Comparison of ENCODE assay signal across 9 cellular contexts in genomic region chr2:9814129-9814868, GRCh38. TPM values are rescaled to one million over a fixed set of nuclear protein-coding genes. Genes with fewer than 3 reads are reported as not detected.
DNase-seq lines count a peak whose midpoint lies in the region; ATAC-seq, FAIRE-seq and TF ChIP-seq lines count a peak whose summit lies in the region.
"Had no signal": no experiment of that assay in that cellular context is flagged by ENCODE, and none has a peak within 500 bp of the region (broad histone marks: within the 10 kb centered on the region; RNA-seq: fewer than 3 reads in every experiment).

No MANE protein-coding gene starts in this region.

- H3K9me3 ChIP-seq in HepG2 (ENCODE audit: low read length): no peaks in the 10 kb centered on the region
- no peaks in the 10 kb centered on the region for H3K9me3 ChIP-seq in vagina

- H3K79me2 ChIP-seq in HepG2 (ENCODE audit: insufficient read depth, low read length): no peaks in the 10 kb centered on the region

- H3K4me1 ChIP-seq in HepG2 (ENCODE audit: insufficient read depth, low read length) (peaks cover 23% of the 10 kb centered on the region; the same call in 1 of the 2 replicates), vagina (peaks cover 18% of the 10 kb centered on the region)

- H3K4me2 ChIP-seq in HepG2 (ENCODE audit: low read depth, low read length): peak overlapping the region; percentile 86

- no peak for FAIRE-seq in HepG2 (lab: Jason Lieb, UNC)

- TF ChIP-seq CTCF in brain microvascular endothelial cell (IDR thresholded peaks at IDR 0.05; ENCODE audit: low read depth, low read length, missing control alignments) (no peak), HepG2 (CRISPR knock-in tag; IDR thresholded peaks at IDR 0.05) (no peak), vagina (IDR thresholded peaks at IDR 0.05) (peak in 2 of 3 experiments; percentile 4 to 11)

- ATAC-seq in Right ventricle myocardium superior (ENCODE audit: poor library complexity): peak; percentile 7
- ATAC-seq in Right ventricle myocardium inferior: no peak
- peak; percentile 18 for ATAC-seq in HepG2
- no peak for ATAC-seq in activated T-cell treated with anti-CD3 and anti-CD28 coated beads, Interleukin-2, amount 50 U/mL, for 72 hours (replicated peaks in 1 of 2)

- H4K20me1 ChIP-seq in HepG2 (ENCODE audit: insufficient read depth, low read length): no peaks in the 10 kb centered on the region

- no peak overlapping the region for H3K27ac ChIP-seq in brain microvascular endothelial cell
- H3K27ac ChIP-seq in HepG2 (ENCODE audit: extremely low read length, insufficient read depth, low read length): no peak overlapping the region
- H3K27ac ChIP-seq in vagina: peak overlapping the region; percentile 43

- intact Hi-C loops in Right ventricle myocardium superior (cut with DNase I): loop anchor here (5.0 kb wide), 2 partner anchors 233 to 283 kb away; no protein-coding TSS in a partner anchor
- intact Hi-C loops in Right ventricle myocardium inferior (cut with DNase I): loop anchor here (5.0 to 10.0 kb wide), 3 partner anchors 233 to 621 kb away; no protein-coding TSS in a partner anchor
- intact Hi-C loops in HepG2 (cut with micrococcal nuclease; ENCODE audit: unreplicated experiment): loop anchor here (1.0 to 5.0 kb wide), 2 partner anchors 138 to 234 kb away; partner anchors contain the start of gene GRHL1
- intact Hi-C loops in vagina (cut with DNase I): loop anchor here (5.0 kb wide), 1 partner anchor 233 kb away; no protein-coding TSS in a partner anchor

- no TSS peak for BruUV-seq in HepG2 (replicated peaks; lab: Mats Ljungman, UMichigan)

- no peak for TF ChIP-seq EP300 in HepG2 (IDR thresholded peaks at IDR 0.05; ENCODE audit: low read depth in 2 of 2, low read length in 2 of 2)
- no peak for TF ChIP-seq EP300 in HepG2 (CRISPR knock-in tag; IDR thresholded peaks at IDR 0.05; ENCODE audit: borderline replicate concordance)

- DNase-seq in Right ventricle myocardium superior: peak; percentile 28
- no peak for DNase-seq in Right ventricle myocardium inferior (ENCODE audit: missing footprints)
- no peak for DNase-seq in brain microvascular endothelial cell
- no peak for DNase-seq in HepG2 (ENCODE audit: low spot score)
- peak; percentile 81 to 84 for DNase-seq in vagina (ENCODE audit: extremely low spot score in 2 of 2)
- no peak for DNase-seq in hepatic stellate cell (ENCODE audit: low spot score)
- no peak for DNase-seq in activated T-cell treated with anti-CD3 and anti-CD28 coated beads, Interleukin-2, amount 50 U/mL, for 72 hours
- DNase-seq in NCI-H2107 treated with DMSO at 0.1 percent for 48 hours (lab: John Stamatoyannopoulos, UW; ENCODE audit: unreplicated experiment): no peak
- DNase-seq: NCI-H524 treated with DMSO at 0.1 percent for 48 hours had no signal

- H3K36me3 ChIP-seq in brain microvascular endothelial cell (replicated peaks) (no peaks in the 10 kb centered on the region), HepG2 (replicated peaks in 1 of 2; ENCODE audit: control insufficient read depth in 1 of 2, insufficient read depth in 2 of 2, low read length in 2 of 2) (no peaks in the 10 kb centered on the region), vagina (no peaks in the 10 kb centered on the region)

- no peak overlapping the region for H3K4me3 Mint-ChIP-seq in activated T-cell treated with anti-CD3 and anti-CD28 coated beads, Interleukin-2, amount 50 U/mL, for 72 hours

- TF ChIP-seq POLR2A in HepG2 (IDR thresholded peaks at IDR 0.05; ENCODE audit: insufficient read depth in 1 of 2, low read depth in 2 of 2, low read length in 2 of 2): no peak
- TF ChIP-seq POLR2A in vagina (IDR thresholded peaks at IDR 0.05): no peak

- H3K9ac ChIP-seq in HepG2 (ENCODE audit: insufficient read depth, low read depth, low read length): no peak overlapping the region

- no peak overlapping the region for H3K27ac Mint-ChIP-seq in activated T-cell treated with anti-CD3 and anti-CD28 coated beads, Interleukin-2, amount 50 U/mL, for 72 hours

- H3K27me3 ChIP-seq in brain microvascular endothelial cell (replicated peaks): no peaks in the 10 kb centered on the region
- H3K27me3 ChIP-seq in HepG2 (ENCODE audit: control insufficient read depth in 1 of 2, insufficient read depth in 2 of 2, low read length in 2 of 2): peaks cover 7 to 66% of the 10 kb centered on the region in 2 experiments; a peak in 4 of 5 replicates
- H3K27me3 ChIP-seq in vagina: no peaks in the 10 kb centered on the region

- in situ Hi-C loops in brain microvascular endothelial cell (cut with HindIII; ENCODE audit: low pct_ligation_motif_present, low sequenced_read_pairs): loop anchor here (10.0 kb wide), 1 partner anchor 231 kb away; the partner anchor contains the start of gene KLF11
- in situ Hi-C loops in HepG2 (cut with HindIII; ENCODE audit: extremely low pct_ligation_motif_present, low pct_unique_long_range_greater_than_20kb): loop anchor here (25.0 kb wide), 1 partner anchor 623 kb away; the partner anchor contains the start of gene ODC1

- POLR2A ChIA-PET in HepG2 (lab: Yijun Ruan, JAX): interaction anchor here (2.7 kb wide), 1 partner anchor 30 kb away, joined by 11 read pairs; the partner anchor contains the start of gene TAF1B

- peaks cover 7% of the 10 kb centered on the region for H3K27me3 Mint-ChIP-seq in activated T-cell treated with anti-CD3 and anti-CD28 coated beads, Interleukin-2, amount 50 U/mL, for 72 hours (ENCODE audit: low read depth)

- H2AFZ ChIP-seq in HepG2 (ENCODE audit: low read length): no peak overlapping the region

- WGBS in HepG2 (ENCODE audit: low lambda C conversion rate): 34% methylated on average over 24 of the region's 24 CpGs

- peaks cover 6% of the 10 kb centered on the region for H3K4me1 Mint-ChIP-seq in activated T-cell treated with anti-CD3 and anti-CD28 coated beads, Interleukin-2, amount 50 U/mL, for 72 hours (ENCODE audit: low read depth)

- peak overlapping the region; percentile 24 for H3K4me3 ChIP-seq in brain microvascular endothelial cell (ENCODE audit: low read depth, low read length)
- H3K4me3 ChIP-seq in HepG2 (replicated peaks in 1 of 3; ENCODE audit: insufficient read depth in 1 of 3, low read depth in 2 of 3, low read length in 3 of 3): peak overlapping the region; percentile 11 to 60 (median 32); a peak in 2 of 6 replicates
- no peak overlapping the region for H3K4me3 ChIP-seq in vagina

- no peak for TF ChIP-seq RAD21 in HepG2 (CRISPR knock-in tag; IDR thresholded peaks at IDR 0.05)

- no peaks in the 10 kb centered on the region for H3K36me3 Mint-ChIP-seq in activated T-cell treated with anti-CD3 and anti-CD28 coated beads, Interleukin-2, amount 50 U/mL, for 72 hours (ENCODE audit: insufficient read depth in 2 of 2)

- H3K9me3 Mint-ChIP-seq in activated T-cell treated with anti-CD3 and anti-CD28 coated beads, Interleukin-2, amount 50 U/mL, for 72 hours: no peaks in the 10 kb centered on the region

- CTCF ChIA-PET in HepG2 (lab: Yijun Ruan, JAX; ENCODE audit: low intra/inter-chr PET ratio, low total read pairs): interaction anchor here (1.0 to 2.9 kb wide), 3 partner anchors 214 to 284 kb away, joined by 3 to 18 read pairs (median 4); no protein-coding TSS in a partner anchor

TF ChIP-seq in HepG2, 621 proteins besides CTCF, POLR2A, EP300 and RAD21 (continues in another document):
- TF ChIP-seq MIER3 (CRISPR knock-in tag; IDR thresholded peaks at IDR 0.05; ENCODE audit: borderline replicate concordance) (0 out of 2 replicates have a peak, but pooled peaks have one; percentile 5), SALL2 (CRISPR knock-in tag; IDR thresholded peaks at IDR 0.05) (0 out of 2 replicates have a peak, but pooled peaks have one; percentile 46), SAP130 (CRISPR knock-in tag; IDR thresholded peaks at IDR 0.05; ENCODE audit: low read depth) (no peak), CENPX (CRISPR knock-in tag; IDR thresholded peaks at IDR 0.05) (no peak)
- TF ChIP-seq, protein P1, sequence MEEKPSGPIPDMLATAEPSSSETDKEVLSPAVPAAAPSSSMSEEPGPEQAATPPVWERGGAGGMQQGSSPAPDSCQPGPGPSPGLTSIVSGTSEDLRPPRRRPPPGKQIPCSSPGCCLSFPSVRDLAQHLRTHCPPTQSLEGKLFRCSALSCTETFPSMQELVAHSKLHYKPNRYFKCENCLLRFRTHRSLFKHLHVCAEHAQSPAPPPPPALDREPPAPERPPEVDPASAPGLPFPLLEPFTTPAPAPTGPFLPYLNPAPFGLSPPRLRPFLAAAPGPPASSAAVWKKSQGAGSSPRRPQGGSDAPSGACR (CRISPR knock-in tag; IDR thresholded peaks at IDR 0.05): no peak

RNA-seq across cellular contexts. Expression of gene TAF1B, which starts 29.0 kb away (rescaled TPM):
- total RNA-seq in Right ventricle myocardium superior: 6.1 TPM
- 6.3 TPM for total RNA-seq in Right ventricle myocardium inferior
- 27.7 and 34.0 TPM in 2 replicates for total RNA-seq in HepG2 (2016; rRNA removed; fragmentation: Illumina TruSeq; extraction: Trizol)
- 6.1 and 6.8 TPM in 2 replicates for total RNA-seq in HepG2 (2016; cell fraction: cytosol; rRNA removed; fragmentation: Illumina TruSeq; extraction: Trizol; ENCODE audit: low read depth)
- 26.3 and 35.7 TPM in 2 replicates for total RNA-seq in HepG2 (2016; cell fraction: insoluble cytoplasmic fraction; rRNA removed; fragmentation: Illumina TruSeq; extraction: Trizol)
- total RNA-seq in HepG2 (2016; cell fraction: membrane; rRNA removed; fragmentation: Illumina TruSeq; extraction: Trizol): 10.3 and 12.6 TPM in 2 replicates
- 33.1 and 35.1 TPM in 2 replicates for total RNA-seq in HepG2 (2016; cell fraction: nucleus; rRNA removed; fragmentation: Illumina TruSeq; extraction: Trizol)
- 10.7 and 13.3 TPM in 2 replicates for polyA plus RNA-seq in HepG2 (2011; rRNA removed)
- polyA plus RNA-seq in HepG2 (2011; cell fraction: cytosol; rRNA removed): 4.8 and 6.4 TPM in 2 replicates
- 6.6 and 9.5 TPM in 2 replicates for polyA plus RNA-seq in HepG2 (2011; cell fraction: nucleus; rRNA removed)
- polyA plus RNA-seq in HepG2 (2012): 8.9 and 14.8 TPM in 2 replicates
- polyA plus RNA-seq in HepG2 (2016; cell fraction: cytosol; fragmentation: Illumina TruSeq; extraction: Trizol; ENCODE audit: low read depth): 3.0 and 3.3 TPM in 2 replicates
- 30.6 and 33.2 TPM in 2 replicates for polyA plus RNA-seq in HepG2 (2016; cell fraction: insoluble cytoplasmic fraction; fragmentation: Illumina TruSeq; extraction: Trizol; ENCODE audit: low read depth)
- 4.6 and 6.3 TPM in 2 replicates for polyA plus RNA-seq in HepG2 (2016; cell fraction: membrane; fragmentation: Illumina TruSeq; extraction: Trizol; ENCODE audit: low read depth)
- polyA plus RNA-seq in HepG2 (2016; cell fraction: nucleus; fragmentation: Illumina TruSeq; extraction: Trizol; ENCODE audit: insufficient read depth, low read depth): 20.1 and 24.0 TPM in 2 replicates
- polyA minus RNA-seq in HepG2 (2011; rRNA and poly(A)+ RNA removed; ENCODE audit: low replicate concordance): 9.4 and 16.3 TPM in 2 replicates
- 14.0 and 16.2 TPM in 2 replicates for polyA minus RNA-seq in HepG2 (2011; cell fraction: cytosol; rRNA and poly(A)+ RNA removed)
- 90.8 and 101 TPM in 2 replicates for polyA minus RNA-seq in HepG2 (2011; cell fraction: nucleus; rRNA and poly(A)+ RNA removed)
- 20.1 TPM for total RNA-seq in vagina
- 10 to 100 TPM; 17.8 to 23.7 TPM for total RNA-seq in activated T-cell treated with anti-CD3 and anti-CD28 coated beads, Interleukin-2, amount 50 U/mL, for 72 hours

Comparison
In these comparisons a context has a peak if more than half of its experiments do, and no peak if none do; other contexts are left out.
1. ATAC-seq: peak in Right ventricle myocardium superior (single experiment) and HepG2 (single experiment); none in Right ventricle myocardium inferior (single experiment) and activated T-cell treated with anti-CD3 and anti-CD28 coated beads, Interleukin-2, amount 50 U/mL, for 72 hours (0 of 2).
2. DNase-seq: peak in Right ventricle myocardium superior (single experiment) and vagina (2 of 2); none in Right ventricle myocardium inferior (single experiment), brain microvascular endothelial cell (single experiment), HepG2 (single experiment), hepatic stellate cell (single experiment), activated T-cell treated with anti-CD3 and anti-CD28 coated beads, Interleukin-2, amount 50 U/mL, for 72 hours (0 of 2) and NCI-H2107 treated with DMSO at 0.1 percent for 48 hours (single experiment).
3. H3K4me3 ChIP-seq: peak in brain microvascular endothelial cell (single experiment) and HepG2 (3 of 3); none in vagina (0 of 2).
4. CTCF ChIP-seq: peak in vagina (2 of 3); none in brain microvascular endothelial cell (single experiment) and HepG2 (single experiment).